ENCODE assay signal across 20 cellular contexts in genomic region chr1:243514927-243515326, GRCh38.
DNase-seq lines count a peak whose midpoint lies in the region; ATAC-seq and TF ChIP-seq lines count a peak whose summit lies in the region.
"Had no signal": no experiment of that assay in that cellular context is flagged by ENCODE, and none has a peak within 500 bp of the region (broad histone marks: within the 10 kb centered on the region; RNA-seq: fewer than 3 reads in every experiment).

No MANE protein-coding gene starts in this region.

- peaks cover 4% of the 10 kb centered on the region for H3K9me3 Mint-ChIP-seq in activated CD8-positive, alpha-beta T cell treated with anti-CD3 and anti-CD28 coated beads for 36 hours
- H3K9me3 Mint-ChIP-seq in activated CD8-positive, alpha-beta T cell treated with anti-CD3 and anti-CD28 coated beads, Interleukin-2, amount 10 ng/mL, durations not matched to agents 7 days and 5 days (ENCODE audit: insufficient read depth): no peaks in the 10 kb centered on the region
- H3K9me3 Mint-ChIP-seq in activated T-helper 17 cell treated with anti-CD3 and anti-CD28 coated beads, Interleukin-2, amount 50 U/mL, for 72 hours: no peaks in the 10 kb centered on the region
- no peaks in the 10 kb centered on the region for H3K9me3 Mint-ChIP-seq in stimulated activated effector memory CD8-positive, alpha-beta T cell treated with anti-CD3 and anti-CD28 coated beads, Interleukin-12 subunit alpha, Interleukin-12 subunit beta, amount 100 ng/mL, for 72 hours
- H3K9me3 Mint-ChIP-seq in activated naive CD8-positive, alpha-beta T cell treated with anti-CD3 and anti-CD28 coated beads for 36 hours: peaks cover 6% of the 10 kb centered on the region
- H3K9me3 Mint-ChIP-seq: HFFc6 had no signal

- peak; percentile 30 for ATAC-seq in activated CD8-positive, alpha-beta T cell treated with anti-CD3 and anti-CD28 coated beads for 36 hours
- ATAC-seq in activated CD8-positive, alpha-beta T cell treated with anti-CD3 and anti-CD28 coated beads, Interleukin-2, amount 10 ng/mL, durations not matched to agents 7 days and 5 days: no peak
- peak; percentile 52 for ATAC-seq in activated T-helper 17 cell treated with anti-CD3 and anti-CD28 coated beads, Interleukin-2, amount 50 U/mL, for 72 hours (replicated peaks)
- ATAC-seq in stimulated activated effector memory CD8-positive, alpha-beta T cell treated with anti-CD3 and anti-CD28 coated beads, Interleukin-12 subunit alpha, Interleukin-12 subunit beta, amount 100 ng/mL, for 72 hours: peak; percentile 64
- ATAC-seq in GM21528 (IDR thresholded peaks at IDR 0.05; ENCODE audit: low FRiP score, unreplicated experiment): no peak
- ATAC-seq: GM23338 had no signal

- H3K4me1 ChIP-seq in KMS-11 (ENCODE audit: low read depth, poor library complexity, severe bottlenecking): peaks cover 30% of the 10 kb centered on the region
- H3K4me1 ChIP-seq in uterus: no peaks in the 10 kb centered on the region
- H3K4me1 ChIP-seq: HAP-1 had no signal

- no peak for DNase-seq in activated CD8-positive, alpha-beta T cell treated with anti-CD3 and anti-CD28 coated beads for 36 hours
- DNase-seq in activated CD8-positive, alpha-beta T cell treated with anti-CD3 and anti-CD28 coated beads, Interleukin-2, amount 10 ng/mL, durations not matched to agents 7 days and 5 days: no peak
- no peak for DNase-seq in stimulated activated effector memory CD8-positive, alpha-beta T cell treated with anti-CD3 and anti-CD28 coated beads, Interleukin-12 subunit alpha, Interleukin-12 subunit beta, amount 100 ng/mL, for 72 hours (ENCODE audit: low spot score in 2 of 2)
- no peak for DNase-seq in activated naive CD8-positive, alpha-beta T cell treated with anti-CD3 and anti-CD28 coated beads for 36 hours
- no peak for DNase-seq in uterus
- DNase-seq: CD4-positive, CD25-positive, alpha-beta regulatory T cell; CD8-positive, alpha-beta memory T cell; DMS53; DMS79 treated with DMSO at 0.1 percent for 48 hours; GF-D8; HFFc6 had no signal

- H3K9me3 ChIP-seq in uterus: no peaks in the 10 kb centered on the region
- H3K9me3 ChIP-seq: HAP-1 had no signal

- H3K9ac ChIP-seq in KMS-11: no peak overlapping the region
- H3K9ac ChIP-seq: BLaER1 had no signal

- no peak overlapping the region for H2AFZ ChIP-seq in KMS-11 (ENCODE audit: low read depth)
- H2AFZ ChIP-seq: GM23338 had no signal

- no peaks in the 10 kb centered on the region for H3K79me2 ChIP-seq in KMS-11 (ENCODE audit: insufficient read depth, low read depth)

- peaks cover 20% of the 10 kb centered on the region for H3K36me3 Mint-ChIP-seq in activated CD8-positive, alpha-beta T cell treated with anti-CD3 and anti-CD28 coated beads for 36 hours (ENCODE audit: low read depth)
- H3K36me3 Mint-ChIP-seq in activated CD8-positive, alpha-beta T cell treated with anti-CD3 and anti-CD28 coated beads, Interleukin-2, amount 10 ng/mL, durations not matched to agents 7 days and 5 days (ENCODE audit: low read depth): peaks cover 11% of the 10 kb centered on the region
- H3K36me3 Mint-ChIP-seq in activated T-helper 17 cell treated with anti-CD3 and anti-CD28 coated beads, Interleukin-2, amount 50 U/mL, for 72 hours (ENCODE audit: low read depth): peaks cover 41% of the 10 kb centered on the region
- H3K36me3 Mint-ChIP-seq in stimulated activated effector memory CD8-positive, alpha-beta T cell treated with anti-CD3 and anti-CD28 coated beads, Interleukin-12 subunit alpha, Interleukin-12 subunit beta, amount 100 ng/mL, for 72 hours: peaks cover 31% of the 10 kb centered on the region
- H3K36me3 Mint-ChIP-seq in activated naive CD8-positive, alpha-beta T cell treated with anti-CD3 and anti-CD28 coated beads for 36 hours: peaks cover 16% of the 10 kb centered on the region

- no peak for TF ChIP-seq POLR2A in uterus (IDR thresholded peaks at IDR 0.05)

- no peak overlapping the region for H3K27ac Mint-ChIP-seq in activated CD8-positive, alpha-beta T cell treated with anti-CD3 and anti-CD28 coated beads for 36 hours
- H3K27ac Mint-ChIP-seq in activated CD8-positive, alpha-beta T cell treated with anti-CD3 and anti-CD28 coated beads, Interleukin-2, amount 10 ng/mL, durations not matched to agents 7 days and 5 days: no peak overlapping the region
- H3K27ac Mint-ChIP-seq in activated T-helper 17 cell treated with anti-CD3 and anti-CD28 coated beads, Interleukin-2, amount 50 U/mL, for 72 hours: peak overlapping the region; percentile 65
- peak overlapping the region; percentile 16 for H3K27ac Mint-ChIP-seq in stimulated activated effector memory CD8-positive, alpha-beta T cell treated with anti-CD3 and anti-CD28 coated beads, Interleukin-12 subunit alpha, Interleukin-12 subunit beta, amount 100 ng/mL, for 72 hours
- no peak overlapping the region for H3K27ac Mint-ChIP-seq in activated naive CD8-positive, alpha-beta T cell treated with anti-CD3 and anti-CD28 coated beads for 36 hours
- H3K27ac Mint-ChIP-seq: B cell, GM23338 had no signal

- no peak for TF ChIP-seq CTCF in activated CD8-positive, alpha-beta T cell treated with anti-CD3 and anti-CD28 coated beads for 36 hours (IDR thresholded peaks at IDR 0.05)
- TF ChIP-seq CTCF in KMS-11 (conservative IDR thresholded peaks at IDR 0.05; ENCODE audit: low read depth, low read length) (no peak), uterus (IDR thresholded peaks at IDR 0.05) (no peak)

- H3K27me3 ChIP-seq in KMS-11 (ENCODE audit: insufficient read depth, low read depth) (no peaks in the 10 kb centered on the region), uterus (no peaks in the 10 kb centered on the region)
- H3K27me3 ChIP-seq: BLaER1 had no signal

- H3K4me1 Mint-ChIP-seq in activated CD8-positive, alpha-beta T cell treated with anti-CD3 and anti-CD28 coated beads for 36 hours (ENCODE audit: low read depth): peaks cover 12% of the 10 kb centered on the region
- H3K4me1 Mint-ChIP-seq in activated CD8-positive, alpha-beta T cell treated with anti-CD3 and anti-CD28 coated beads, Interleukin-2, amount 10 ng/mL, durations not matched to agents 7 days and 5 days (ENCODE audit: low read depth): no peaks in the 10 kb centered on the region
- H3K4me1 Mint-ChIP-seq in activated T-helper 17 cell treated with anti-CD3 and anti-CD28 coated beads, Interleukin-2, amount 50 U/mL, for 72 hours: peaks cover 7% of the 10 kb centered on the region
- H3K4me1 Mint-ChIP-seq in stimulated activated effector memory CD8-positive, alpha-beta T cell treated with anti-CD3 and anti-CD28 coated beads, Interleukin-12 subunit alpha, Interleukin-12 subunit beta, amount 100 ng/mL, for 72 hours: peaks cover 15% of the 10 kb centered on the region
- H3K4me1 Mint-ChIP-seq in activated naive CD8-positive, alpha-beta T cell treated with anti-CD3 and anti-CD28 coated beads for 36 hours: peaks cover 13% of the 10 kb centered on the region

- H3K4me3 ChIP-seq in KMS-11 (IDR thresholded peaks at IDR 0.05; ENCODE audit: insufficient read depth, low read depth, low read length) (no peak overlapping the region), uterus (no peak overlapping the region)
- H3K4me3 ChIP-seq: BLaER1, GM23338, HAP-1 had no signal

- H3K27me3 Mint-ChIP-seq in activated CD8-positive, alpha-beta T cell treated with anti-CD3 and anti-CD28 coated beads for 36 hours: no peaks in the 10 kb centered on the region
- H3K27me3 Mint-ChIP-seq in activated CD8-positive, alpha-beta T cell treated with anti-CD3 and anti-CD28 coated beads, Interleukin-2, amount 10 ng/mL, durations not matched to agents 7 days and 5 days (ENCODE audit: low read depth): no peaks in the 10 kb centered on the region
- no peaks in the 10 kb centered on the region for H3K27me3 Mint-ChIP-seq in activated T-helper 17 cell treated with anti-CD3 and anti-CD28 coated beads, Interleukin-2, amount 50 U/mL, for 72 hours
- no peaks in the 10 kb centered on the region for H3K27me3 Mint-ChIP-seq in activated naive CD8-positive, alpha-beta T cell treated with anti-CD3 and anti-CD28 coated beads for 36 hours
- H3K27me3 Mint-ChIP-seq: B cell; CD4-positive, CD25-positive, alpha-beta regulatory T cell; CD8-positive, alpha-beta memory T cell had no signal

- H3K27ac ChIP-seq in KMS-11 (no peak overlapping the region), uterus (no peak overlapping the region)
- H3K27ac ChIP-seq: 22Rv1, BLaER1, C4-2B had no signal

- H4K20me1 ChIP-seq in KMS-11 (ENCODE audit: insufficient read depth): no peaks in the 10 kb centered on the region; the same call in 1 of the 2 replicates
- H4K20me1 ChIP-seq: BLaER1 had no signal

- peak overlapping the region; percentile 43 for H3K4me2 ChIP-seq in KMS-11
- H3K4me2 ChIP-seq: GM23338 had no signal

- H3K36me3 ChIP-seq in KMS-11 (ENCODE audit: insufficient read depth) (no peaks in the 10 kb centered on the region), uterus (no peaks in the 10 kb centered on the region)

- POLR2A ChIA-PET in activated CD8-positive, alpha-beta T cell treated with anti-CD3 and anti-CD28 coated beads for 36 hours (lab: Charles Lee): no interaction called here
- POLR2A ChIA-PET in activated CD8-positive, alpha-beta T cell treated with anti-CD3 and anti-CD28 coated beads, Interleukin-2, amount 10 ng/mL, durations not matched to agents 7 days and 5 days (lab: Charles Lee): no interaction called here

- CTCF ChIA-PET in activated CD8-positive, alpha-beta T cell treated with anti-CD3 and anti-CD28 coated beads for 36 hours (lab: Charles Lee): no interaction called here
- CTCF ChIA-PET in activated CD8-positive, alpha-beta T cell treated with anti-CD3 and anti-CD28 coated beads, Interleukin-2, amount 10 ng/mL, durations not matched to agents 7 days and 5 days (lab: Charles Lee): no interaction called here

- no peak overlapping the region for H3K4me3 Mint-ChIP-seq in activated CD8-positive, alpha-beta T cell treated with anti-CD3 and anti-CD28 coated beads for 36 hours
- H3K4me3 Mint-ChIP-seq in activated CD8-positive, alpha-beta T cell treated with anti-CD3 and anti-CD28 coated beads, Interleukin-2, amount 10 ng/mL, durations not matched to agents 7 days and 5 days: no peak overlapping the region
- H3K4me3 Mint-ChIP-seq in activated T-helper 17 cell treated with anti-CD3 and anti-CD28 coated beads, Interleukin-2, amount 50 U/mL, for 72 hours: no peak overlapping the region
- no peak overlapping the region for H3K4me3 Mint-ChIP-seq in stimulated activated effector memory CD8-positive, alpha-beta T cell treated with anti-CD3 and anti-CD28 coated beads, Interleukin-12 subunit alpha, Interleukin-12 subunit beta, amount 100 ng/mL, for 72 hours
- no peak overlapping the region for H3K4me3 Mint-ChIP-seq in activated naive CD8-positive, alpha-beta T cell treated with anti-CD3 and anti-CD28 coated beads for 36 hours
- H3K4me3 Mint-ChIP-seq: B cell; CD4-positive, CD25-positive, alpha-beta regulatory T cell; CD8-positive, alpha-beta memory T cell; GM23338 had no signal

- intact Hi-C loops in activated CD8-positive, alpha-beta T cell treated with anti-CD3 and anti-CD28 coated beads for 36 hours (cut with micrococcal nuclease): no loop called here
- intact Hi-C loops in uterus (cut with DNase I; ENCODE audit: low total_unique reads): no loop called here

Comparison
In these comparisons a context has a peak if more than half of its experiments do, and no peak if none do; other contexts are left out.
1. ATAC-seq: peak in activated CD8-positive, alpha-beta T cell treated with anti-CD3 and anti-CD28 coated beads for 36 hours (single experiment), activated T-helper 17 cell treated with anti-CD3 and anti-CD28 coated beads, Interleukin-2, amount 50 U/mL, for 72 hours (single experiment) and stimulated activated effector memory CD8-positive, alpha-beta T cell treated with anti-CD3 and anti-CD28 coated beads, Interleukin-12 subunit alpha, Interleukin-12 subunit beta, amount 100 ng/mL, for 72 hours (single experiment); none in activated CD8-positive, alpha-beta T cell treated with anti-CD3 and anti-CD28 coated beads, Interleukin-2, amount 10 ng/mL, durations not matched to agents 7 days and 5 days (single experiment) and GM21528 (single experiment).
2. H3K27ac Mint-ChIP-seq: peak in activated T-helper 17 cell treated with anti-CD3 and anti-CD28 coated beads, Interleukin-2, amount 50 U/mL, for 72 hours (single experiment) and stimulated activated effector memory CD8-positive, alpha-beta T cell treated with anti-CD3 and anti-CD28 coated beads, Interleukin-12 subunit alpha, Interleukin-12 subunit beta, amount 100 ng/mL, for 72 hours (single experiment); none in activated CD8-positive, alpha-beta T cell treated with anti-CD3 and anti-CD28 coated beads for 36 hours (single experiment), activated CD8-positive, alpha-beta T cell treated with anti-CD3 and anti-CD28 coated beads, Interleukin-2, amount 10 ng/mL, durations not matched to agents 7 days and 5 days (single experiment) and activated naive CD8-positive, alpha-beta T cell treated with anti-CD3 and anti-CD28 coated beads for 36 hours (single experiment).